Comparison of ENCODE assay signal across 22 cellular contexts in genomic region chr7:151659219-151659618, GRCh38.
"Had no signal": no experiment of that assay in that cellular context is flagged by ENCODE, and none has a peak within 500 bp of the region (broad histone marks: within the 10 kb centered on the region; RNA-seq: fewer than 3 reads in every experiment).

No MANE protein-coding gene starts in this region.

- H3K36me3 Mint-ChIP-seq: activated CD4-positive, alpha-beta memory T cell treated with anti-CD3 and anti-CD28 coated beads for 36 hours had no signal

- H3K4me3 Mint-ChIP-seq: activated CD4-positive, alpha-beta memory T cell treated with anti-CD3 and anti-CD28 coated beads for 36 hours; activated CD4-positive, alpha-beta T cell treated with anti-CD3 and anti-CD28 coated beads, Interleukin-2, amount 10 ng/mL, durations not matched to agents 7 days and 5 days; activated naive CD4-positive, alpha-beta T cell treated with anti-CD3 and anti-CD28 coated beads for 36 hours; activated naive CD8-positive, alpha-beta T cell; activated T-cell treated with anti-CD3 and anti-CD28 coated beads, Interleukin-2, amount 50 U/mL, for 4 hours; T-helper 17 cell had no signal

- H3K27me3 Mint-ChIP-seq: activated CD4-positive, alpha-beta memory T cell treated with anti-CD3 and anti-CD28 coated beads for 36 hours; activated CD4-positive, alpha-beta T cell treated with anti-CD3 and anti-CD28 coated beads, Interleukin-2, amount 10 ng/mL, durations not matched to agents 7 days and 5 days; activated naive CD8-positive, alpha-beta T cell; T-helper 17 cell had no signal

- DNase-seq: activated CD4-positive, alpha-beta memory T cell treated with anti-CD3 and anti-CD28 coated beads for 36 hours; activated CD4-positive, alpha-beta T cell treated with anti-CD3 and anti-CD28 coated beads, Interleukin-2, amount 10 ng/mL, durations not matched to agents 7 days and 5 days; activated CD4-positive, CD25-positive, alpha-beta regulatory T cell; activated CD8-positive, alpha-beta memory T cell treated with anti-CD3 and anti-CD28 coated beads for 24 hours; activated effector memory CD4-positive, alpha-beta T cell treated with anti-CD3 and anti-CD28 coated beads, Interleukin-2, amount 50 U/mL, for 16 hours; activated naive CD4-positive, alpha-beta T cell treated with anti-CD3 and anti-CD28 coated beads for 36 hours; activated T-cell treated with anti-CD3 and anti-CD28 coated beads, Interleukin-2, amount 50 U/mL, for 4 hours; anterior cingulate cortex; cerebellar nuclear complex; MM.1S; NCI-H1105; NCI-H1436; NCI-H1694 treated with DMSO at 0.1 percent for 48 hours; NCI-H2029 treated with DMSO at 0.1 percent for 48 hours; NCI-H345; NCI-H510A; NK-92 treated with Interleukin-12 subunit alpha and Interleukin-12 subunit beta, amount 100 ng/mL, for 24 hours; OCI-M1; SHP77 treated with DMSO at 0.1 percent for 48 hours; T-helper 17 cell; T-helper 9 cell had no signal

- H3K9me3 Mint-ChIP-seq: activated CD4-positive, alpha-beta memory T cell treated with anti-CD3 and anti-CD28 coated beads for 36 hours; activated CD4-positive, alpha-beta T cell treated with anti-CD3 and anti-CD28 coated beads, Interleukin-2, amount 10 ng/mL, durations not matched to agents 7 days and 5 days; activated naive CD4-positive, alpha-beta T cell treated with anti-CD3 and anti-CD28 coated beads for 36 hours; activated T-cell treated with anti-CD3 and anti-CD28 coated beads, Interleukin-2, amount 50 U/mL, for 4 hours had no signal

- ATAC-seq: activated T-cell treated with anti-CD3 and anti-CD28 coated beads, Interleukin-2, amount 50 U/mL, for 4 hours; T-helper 17 cell had no signal

- H3K27ac Mint-ChIP-seq: activated CD4-positive, alpha-beta memory T cell treated with anti-CD3 and anti-CD28 coated beads for 36 hours; activated CD4-positive, alpha-beta T cell treated with anti-CD3 and anti-CD28 coated beads, Interleukin-2, amount 10 ng/mL, durations not matched to agents 7 days and 5 days; activated naive CD4-positive, alpha-beta T cell treated with anti-CD3 and anti-CD28 coated beads for 36 hours; activated naive CD8-positive, alpha-beta T cell; T-helper 17 cell had no signal

- H3K4me1 Mint-ChIP-seq: activated CD4-positive, alpha-beta T cell treated with anti-CD3 and anti-CD28 coated beads, Interleukin-2, amount 10 ng/mL, durations not matched to agents 7 days and 5 days had no signal
